In the genomic region with DNA sequence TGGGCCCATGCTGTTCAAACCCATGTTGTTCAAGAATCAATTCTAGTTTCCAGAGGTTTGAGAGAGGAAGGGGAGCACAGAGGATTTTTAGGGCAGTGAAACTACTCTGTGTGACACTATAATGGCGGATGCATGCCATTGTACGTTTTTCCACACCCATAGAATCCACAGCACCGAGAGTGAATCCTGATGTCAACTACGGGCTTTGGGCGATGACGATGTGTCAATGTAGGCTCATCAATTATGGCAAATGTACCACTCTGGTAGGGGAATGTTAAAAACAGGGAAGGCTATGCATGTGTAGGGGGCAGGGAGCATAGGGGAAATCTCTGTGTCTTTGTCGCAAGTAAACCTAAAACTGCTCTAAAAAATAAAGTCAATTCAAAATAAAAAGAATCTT, we compare ENCODE assay signal across 5 cellular contexts.
"Had no signal": no experiment of that assay in that cellular context is flagged by ENCODE, and none has a peak within 500 bp of the region (broad histone marks: within the 10 kb centered on the region; RNA-seq: fewer than 3 reads in every experiment).

No MANE protein-coding gene starts in this region.

- H3K4me3 Mint-ChIP-seq: GM23338, H9, IgD-negative memory B cell had no signal

- H2AFZ ChIP-seq: GM23338 had no signal

- H3K4me3 ChIP-seq: GM23338 had no signal

- H3K27ac Mint-ChIP-seq: GM23338, H9, IgD-negative memory B cell had no signal

- H3K9me3 Mint-ChIP-seq: GM23338, H9 had no signal

- H3K4me2 ChIP-seq: GM23338 had no signal

- DNase-seq: H9, HCEC 1CT had no signal

- H3K27ac ChIP-seq: HL-60 had no signal

- H3K36me3 Mint-ChIP-seq: IgD-negative memory B cell had no signal
